14 cellular contexts compared by ENCODE assay signal in genomic region chr20:36613974-36614373, GRCh38. TPM values are rescaled to one million over a fixed set of nuclear protein-coding genes. Genes with fewer than 3 reads are reported as not detected.
DNase-seq lines count a peak whose midpoint lies in the region; ATAC-seq and TF ChIP-seq lines count a peak whose summit lies in the region.
"Had no signal": no experiment of that assay in that cellular context is flagged by ENCODE, and none has a peak within 500 bp of the region (broad histone marks: within the 10 kb centered on the region; RNA-seq: fewer than 3 reads in every experiment).

No MANE protein-coding gene starts in this region.

- DNase-seq in Calu3 = peak; percentile 33
- peak; percentile 60 for DNase-seq in NCI-H146 (lab: John Stamatoyannopoulos, UW)
- peak; percentile 82 for DNase-seq in RWPE2 (ENCODE audit: low spot score)
- peak; percentile 45 for DNase-seq in lung (ENCODE audit: low spot score)
- no peak for DNase-seq in cerebellum (ENCODE audit: low spot score)
- DNase-seq in Kasumi-1 (lab: John Stamatoyannopoulos, UW) = no peak
- no peak for DNase-seq in activated effector memory CD4-positive, alpha-beta T cell treated with anti-CD3 and anti-CD28 coated beads, Interleukin-2, amount 50 U/mL, for 16 hours
- DNase-seq in HT-29 (ENCODE audit: low spot score) = no peak
- DNase-seq: NCI-H526 treated with DMSO at 0.1 percent for 48 hours; stimulated activated CD4-positive, alpha-beta T cell treated with anti-CD3 and anti-CD28 coated beads, Interleukin-4, amount 100 ng/mL, for 1 hour; stimulated activated naive CD4-positive, alpha-beta T cell treated with Interleukin-2 at 50 U/mL for 16 hours had no signal

- H3K27me3 Mint-ChIP-seq in Calu3 (ENCODE audit: unreplicated experiment) = no peaks in the 10 kb centered on the region

- H3K4me1 Mint-ChIP-seq in Calu3 (ENCODE audit: low read depth, unreplicated experiment) = peaks cover 22% of the 10 kb centered on the region
- H3K4me1 Mint-ChIP-seq: WTC11 had no signal

- no peaks in the 10 kb centered on the region for H3K9me3 Mint-ChIP-seq in Calu3 (ENCODE audit: low read depth, unreplicated experiment)
- H3K9me3 Mint-ChIP-seq: WTC11 had no signal

- no peak overlapping the region for H3K4me3 Mint-ChIP-seq in Calu3 (ENCODE audit: low read depth, unreplicated experiment)
- H3K4me3 Mint-ChIP-seq: WTC11 had no signal

- CTCF ChIA-PET in Calu3 (lab: Charles Lee) = interaction anchor here (1.0 to 1.1 kb wide), 2 partner anchors 8 to 9 kb away, joined by 4 to 5 read pairs; partner anchors contain the start of gene RAB5IF

- H3K36me3 Mint-ChIP-seq in Calu3 (ENCODE audit: insufficient read depth, unreplicated experiment) = peaks cover 57% of the 10 kb centered on the region

- intact Hi-C loops in Calu3 (cut with micrococcal nuclease; ENCODE audit: unreplicated experiment) = loop anchor here (5.0 kb wide), 1 partner anchor 273 kb away; no protein-coding TSS in a partner anchor

- WGBS in lung, 2 donors = 64 to 83% methylated on average over 3 of the region's 3 CpGs

- no peak overlapping the region for H3K27ac ChIP-seq in RWPE2 (ENCODE audit: poor library complexity, severe bottlenecking)
- peak overlapping the region in 1 of 2 donors; percentile 26 for H3K27ac ChIP-seq in lung (ENCODE audit: low read depth in 1 of 2, low read length in 1 of 2)
- H3K27ac ChIP-seq: C4-2B had no signal

- ATAC-seq in RWPE2 (ENCODE audit: low read depth) (peak; percentile 32), lung (ENCODE audit: insufficient read depth, low FRiP score) (no peak)
- ATAC-seq: WTC11 had no signal

- H3K4me3 ChIP-seq in RWPE2 (ENCODE audit: severe bottlenecking) (no peak overlapping the region), lung (no peak overlapping the region)

- no peak for TF ChIP-seq CTCF in Calu3 (IDR thresholded peaks at IDR 0.05; ENCODE audit: unreplicated experiment)
- no peak for TF ChIP-seq CTCF in RWPE2 (IDR thresholded peaks at IDR 0.05; ENCODE audit: poor library complexity, severe bottlenecking)
- TF ChIP-seq CTCF in lung (IDR thresholded peaks at IDR 0.05; ENCODE audit: control extremely low read depth, extremely low read depth) = no peak

- H3K27ac Mint-ChIP-seq in Calu3 (ENCODE audit: unreplicated experiment) = no peak overlapping the region
- H3K27ac Mint-ChIP-seq: WTC11 had no signal

- H3K36me3 ChIP-seq in RWPE2 (ENCODE audit: low read depth) (peaks cover 52% of the 10 kb centered on the region), lung (ENCODE audit: control insufficient read depth in 2 of 2, insufficient read depth in 2 of 2, low read length in 2 of 2) (peaks cover 17 to 47% of the 10 kb centered on the region in 2 donors)

- H3K27me3 ChIP-seq in RWPE2 (ENCODE audit: insufficient read depth, poor library complexity, severe bottlenecking) (no peaks in the 10 kb centered on the region), lung (ENCODE audit: control insufficient read depth, insufficient read depth) (no peaks in the 10 kb centered on the region)

- H3K9me3 ChIP-seq in RWPE2 (ENCODE audit: severe bottlenecking) (no peaks in the 10 kb centered on the region), lung (ENCODE audit: control insufficient read depth in 2 of 2, insufficient read depth in 1 of 2, low read length in 1 of 2) (no peaks in the 10 kb centered on the region)

- H3K4me1 ChIP-seq in RWPE2 (ENCODE audit: insufficient read depth, poor library complexity, severe bottlenecking) (no peaks in the 10 kb centered on the region), lung (ENCODE audit: control insufficient read depth in 2 of 2, insufficient read depth in 2 of 2, low read length in 2 of 2) (peaks cover 0 to 1% of the 10 kb centered on the region in 2 donors)

- no TSS peak for BruUV-seq in Calu3 (replicated peaks; lab: Mats Ljungman, UMichigan)

RNA-seq across cellular contexts. Expression of gene RAB5IF, which starts 8.4 kb away (rescaled TPM):
- total RNA-seq in Calu3 (2022) (235 and 250 TPM in 2 replicates), lung (100 to 1,000 TPM in 1 of 2 donors, 10 to 100 TPM in 1; 43.2 to 103 TPM), cerebellum (21.7 TPM)
- polyA plus RNA-seq in lung = 100 to 1,000 TPM; 104 to 202 TPM
- 255 and 279 TPM in 2 replicates for total RNA-seq in HT-29 (2014; rRNA removed; shearing (Covaris generic))

RNA-seq across cellular contexts. Expression of gene SLA2, which starts 32.0 kb away (rescaled TPM):
- total RNA-seq in Calu3 (2022) = not detected in 2 replicates
- 1 to 10 TPM; 1.6 to 1.8 TPM for total RNA-seq in lung
- polyA plus RNA-seq in lung = 1 to 10 TPM in 1 of 2 donors, under 1 TPM in 1; 0.87 to 1.6 TPM
- 0.09 TPM for total RNA-seq in cerebellum
- not detected in 2 replicates for total RNA-seq in HT-29 (2014; rRNA removed; shearing (Covaris generic))
- total RNA-seq: SK-MEL-5 had no signal

RNA-seq across cellular contexts. Expression of gene TGIF2, which starts 40.6 kb away (rescaled TPM):
- total RNA-seq in Calu3 (2022) (39.4 and 48.9 TPM in 2 replicates), lung (10 to 100 TPM; 12.0 to 32.8 TPM), cerebellum (14.2 TPM)
- 10 to 100 TPM in 1 of 2 donors, 1 to 10 TPM in 1; 4.2 to 10.1 TPM for polyA plus RNA-seq in lung
- total RNA-seq in HT-29 (2014; rRNA removed; shearing (Covaris generic)) = 12.8 and 12.9 TPM in 2 replicates

Comparison
In these comparisons a context has a peak if more than half of its experiments do, and no peak if none do; other contexts are left out.
1. DNase-seq: peak in Calu3 (single experiment), NCI-H146 (single experiment), RWPE2 (single experiment) and lung (single experiment); none in cerebellum (single experiment), Kasumi-1 (0 of 2), activated effector memory CD4-positive, alpha-beta T cell treated with anti-CD3 and anti-CD28 coated beads, Interleukin-2, amount 50 U/mL, for 16 hours (single experiment) and HT-29 (single experiment).